In the genomic region with DNA sequence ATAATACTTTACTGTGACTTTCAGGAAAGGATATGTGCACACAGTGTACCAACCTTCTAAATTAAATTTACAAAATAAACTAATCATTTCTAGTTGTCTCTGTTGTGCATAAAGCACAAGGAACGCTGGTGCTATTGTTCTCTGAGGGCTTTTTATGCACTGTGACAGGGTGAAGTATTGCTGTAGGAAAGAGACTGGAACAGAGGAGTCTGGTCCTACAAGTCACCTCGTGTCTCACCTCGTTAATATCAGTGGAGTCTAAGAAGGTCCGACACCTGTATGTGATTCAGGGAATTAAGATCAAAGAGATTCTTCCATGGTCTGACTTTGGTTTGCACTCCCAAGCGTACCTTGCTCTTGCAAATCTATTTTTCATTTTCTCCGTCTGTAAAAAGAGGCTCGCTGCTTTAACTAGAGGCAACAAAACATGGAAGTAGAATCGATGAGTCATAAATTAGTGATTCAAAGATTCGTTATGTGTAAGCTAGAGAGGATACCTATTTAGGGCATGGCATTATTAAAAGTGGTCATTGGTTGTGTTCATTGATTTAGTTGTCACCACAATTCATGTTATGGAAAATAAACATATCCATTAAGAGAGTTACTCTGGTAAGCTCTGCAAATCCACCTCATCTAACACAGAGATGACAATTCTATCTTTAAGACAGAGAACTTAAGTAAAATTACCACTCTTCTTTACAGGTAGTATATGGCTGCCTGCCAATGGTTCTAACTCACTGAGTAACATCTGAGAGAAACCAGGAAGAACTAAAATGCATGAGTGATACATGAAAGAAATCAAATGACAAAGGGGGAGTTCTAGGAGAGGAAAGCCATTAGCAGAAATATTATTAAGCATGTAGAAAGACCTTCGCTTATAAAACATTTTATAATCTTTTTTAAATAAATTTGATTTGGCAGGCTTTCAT, we compare ENCODE assay signal across 1 cellular context.
TF ChIP-seq lines count a peak whose summit lies in the region.

No MANE protein-coding gene starts in this region.

TF ChIP-seq in GM12878, 131 proteins besides CTCF, POLR2A, EP300 and RAD21:
- no peak for TF ChIP-seq SIN3A (IDR thresholded peaks at IDR 0.05; ENCODE audit: low read depth, low read length)
- no peak for TF ChIP-seq SMAD5 (IDR thresholded peaks at IDR 0.05; ENCODE audit: low read depth)
- no peak for TF ChIP-seq E2F8 (IDR thresholded peaks at IDR 0.05; ENCODE audit: low read depth, partially characterized antibody)
- TF ChIP-seq REST (IDR thresholded peaks at IDR 0.05; ENCODE audit: low read depth, low read length), result no peak
- TF ChIP-seq PKNOX1 (IDR thresholded peaks at IDR 0.05), result no peak
- no peak for TF ChIP-seq ATF7 (IDR thresholded peaks at IDR 0.05; ENCODE audit: low read depth)
- TF ChIP-seq PML (IDR thresholded peaks at IDR 0.05; ENCODE audit: low read length), result no peak
- no peak for TF ChIP-seq POLR2AphosphoS5 (IDR thresholded peaks at IDR 0.05; ENCODE audit: low read length)
- 0 out of 2 replicates have a peak, but pooled peaks have one; percentile 14 for TF ChIP-seq ATF2 (IDR thresholded peaks at IDR 0.05; ENCODE audit: low read length)
- TF ChIP-seq IKZF2 (IDR thresholded peaks at IDR 0.05), result no peak
- no peak for TF ChIP-seq CHD2 (IDR thresholded peaks at IDR 0.05; ENCODE audit: borderline replicate concordance, low read depth, low read length)
- TF ChIP-seq RUNX3 (IDR thresholded peaks at IDR 0.05; ENCODE audit: low read length), result peak; percentile 5; the same call in 1 of the 2 replicates
- no peak for TF ChIP-seq ZSCAN29 (IDR thresholded peaks at IDR 0.05)
- TF ChIP-seq SMAD1 (IDR thresholded peaks at IDR 0.05; ENCODE audit: low read depth, partially characterized antibody), result no peak
- no peak for TF ChIP-seq CREM (IDR thresholded peaks at IDR 0.05; ENCODE audit: low read depth)
- TF ChIP-seq JUNB (IDR thresholded peaks at IDR 0.05), result peak; percentile 37; the same call in 1 of the 2 replicates
- TF ChIP-seq CEBPZ (IDR thresholded peaks at IDR 0.05; ENCODE audit: low read depth, low read length), result no peak
- no peak for TF ChIP-seq POLR2AphosphoS2 (IDR thresholded peaks at IDR 0.05; ENCODE audit: low read depth, low read length)
